8 cellular contexts compared by ENCODE assay signal in the genomic region with DNA sequence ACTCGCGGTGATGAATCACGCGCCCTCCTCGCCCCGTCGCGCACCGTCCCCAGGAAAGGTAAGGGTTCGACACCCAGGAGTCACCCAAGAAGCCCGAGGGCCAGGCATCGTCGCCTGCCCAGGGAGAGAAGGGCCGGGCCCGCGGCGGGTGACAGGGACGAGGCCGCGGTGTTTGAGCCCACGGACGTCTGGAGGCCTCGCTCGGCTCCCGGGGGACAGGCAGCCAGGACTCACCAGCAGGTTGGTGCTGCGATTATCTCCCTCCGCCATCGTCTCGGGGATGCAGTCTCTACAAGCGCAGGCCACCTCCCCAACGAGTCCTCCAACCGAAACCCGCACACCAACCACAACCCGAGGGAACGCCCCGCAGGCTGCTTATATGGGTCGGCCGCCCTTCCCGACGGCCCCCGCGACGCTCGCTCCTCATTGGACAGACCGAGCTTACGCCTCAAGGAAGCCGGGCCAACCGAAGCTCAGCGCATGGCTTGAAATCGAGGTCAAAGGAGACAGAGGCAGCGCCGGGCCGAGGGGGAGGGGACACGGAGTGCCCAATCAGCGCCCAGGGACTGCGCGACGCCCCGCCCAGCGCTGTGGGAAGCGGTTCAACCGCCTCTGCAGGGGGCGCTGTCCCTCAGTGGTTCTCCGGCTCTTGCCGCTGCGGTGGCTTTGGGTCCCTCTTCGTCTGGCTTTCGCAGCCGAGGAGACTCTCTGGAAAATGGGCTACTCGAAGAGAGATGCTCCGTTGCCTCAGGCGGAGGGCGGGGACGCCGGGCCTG. TPM values are rescaled to one million over a fixed set of nuclear protein-coding genes. Genes with fewer than 3 reads are reported as not detected.
DNase-seq lines count a peak whose midpoint lies in the region; ATAC-seq and TF ChIP-seq lines count a peak whose summit lies in the region.

Gene ARL6IP1 (minus strand): TSS at position 353 of the 776 bp plus-strand sequence. CDS start 83 bp downstream, at position 270.

- ATAC-seq in HG02840 (IDR thresholded peaks at IDR 0.05; ENCODE audit: low FRiP score, unreplicated experiment) (peak; percentile 95), heart right ventricle (peak; percentile 99 to 100 (median 99))

- peaks cover 0 to 39% (median 4%) of the 10 kb centered on the region in 9 donors for H3K36me3 ChIP-seq in heart right ventricle

- no peaks in the 10 kb centered on the region for H3K27me3 ChIP-seq in heart right ventricle

- H3K4me3 ChIP-seq in GM12875 (ENCODE audit: low read depth, low read length) (peak within 1 kb of the TSS; percentile 67), heart right ventricle (peak within 1 kb of the TSS; percentile 78 to 97 (median 90))

- 0% methylated on average over 75 of the region's 75 CpGs for WGBS in heart right ventricle, 2 donors

- peak within 1 kb of the TSS in 9 of 10 donors; percentile 82 to 95 (median 87) for H3K27ac ChIP-seq in heart right ventricle

- intact Hi-C loops in heart right ventricle (cut with DNase I) (loop anchor here in 4 of 10 donors (5.0 to 10.0 kb wide), 3 partner anchors 163 to 171 kb away; no protein-coding TSS in a partner anchor), posterior vena cava (cut with DNase I) (no loop called here)

- TF ChIP-seq CTCF in GM12875 (IDR thresholded peaks at IDR 0.05; ENCODE audit: borderline replicate concordance, insufficient read depth, low read depth, low read length) (peak; percentile 87), heart right ventricle (IDR thresholded peaks at IDR 0.05) (peak; percentile 77 to 100 (median 93))

- peaks cover 0 to 74% (median 49%) of the 10 kb centered on the region in 9 donors for H3K4me1 ChIP-seq in heart right ventricle

- DNase-seq in NCI-H1436 treated with DMSO at 0.1 percent for 48 hours (lab: John Stamatoyannopoulos, UW) (peak; percentile 99), T-helper 1 cell (peak; percentile 98 to 100 (median 99)), amniotic epithelial cell (ENCODE audit: low read depth) (peak; percentile 99), heart right ventricle (peak; percentile 99), posterior vena cava (ENCODE audit: low spot score) (peak; percentile 100), ureter (ENCODE audit: low spot score) (peak; percentile 99)

- H3K9me3 ChIP-seq in heart right ventricle = no peaks in the 10 kb centered on the region

RNA-seq across cellular contexts. Expression of gene ARL6IP1, which starts in this region (rescaled TPM):
- total RNA-seq in heart right ventricle (10 to 100 TPM; 18.6 to 46.6 (median 21.1) TPM), posterior vena cava (10 to 100 TPM; 51.9 to 56.7 TPM), ureter (97.6 TPM)
- 10 to 100 TPM; 25.5 to 32.7 TPM for polyA plus RNA-seq in heart right ventricle

Comparison
In these comparisons a context has a peak if more than half of its experiments do, and no peak if none do; other contexts are left out.
1. Peak in every context shown above with its lines: DNase-seq, ATAC-seq, H3K4me3 ChIP-seq and H3K27ac ChIP-seq.